9 cellular contexts compared by ENCODE assay signal in genomic region chr17:48002920-48003685, GRCh38. TPM values are rescaled to one million over a fixed set of nuclear protein-coding genes. Genes with fewer than 3 reads are reported as not detected.
DNase-seq lines count a peak whose midpoint lies in the region; TF ChIP-seq lines count a peak whose summit lies in the region.
"Had no signal": no experiment of that assay in that cellular context is flagged by ENCODE, and none has a peak within 500 bp of the region (broad histone marks: within the 10 kb centered on the region; RNA-seq: fewer than 3 reads in every experiment).

No MANE protein-coding gene starts in this region.

- no peaks in the 10 kb centered on the region for H3K9me3 Mint-ChIP-seq in chondrocyte (ENCODE audit: low read depth)
- H3K9me3 Mint-ChIP-seq: central memory CD8-positive, alpha-beta T cell had no signal

- H3K4me3 ChIP-seq in coronary artery: no peak overlapping the region

- H3K27ac ChIP-seq in coronary artery: peak overlapping the region in 1 of 2 donors; percentile 60

- H3K4me3 Mint-ChIP-seq in chondrocyte (ENCODE audit: unreplicated experiment): no peak overlapping the region
- H3K4me3 Mint-ChIP-seq: central memory CD8-positive, alpha-beta T cell had no signal

- H3K36me3 Mint-ChIP-seq in chondrocyte (ENCODE audit: low read depth): no peaks in the 10 kb centered on the region

- TF ChIP-seq CTCF in chondrocyte (IDR thresholded peaks at IDR 0.05) (peak; percentile 8), coronary artery (IDR thresholded peaks at IDR 0.05) (no peak)

- peak; percentile 27 for DNase-seq in ELF-1 (ENCODE audit: low read depth, low spot score)
- peak; percentile 84 for DNase-seq in NCI-H2227 (lab: John Stamatoyannopoulos, UW; ENCODE audit: unreplicated experiment)
- DNase-seq in chondrocyte (ENCODE audit: low spot score): no peak
- peak in 36 of 56 donors; percentile 15 to 83 (median 54) for DNase-seq in nucleus accumbens (lab: John Stamatoyannopoulos, UW)
- no peak for DNase-seq in coronary artery (ENCODE audit: low spot score)
- DNase-seq in SIG-M5 (lab: John Stamatoyannopoulos, UW): no peak
- DNase-seq in medulla oblongata (ENCODE audit: extremely low spot score): no peak
- DNase-seq in posterior cingulate gyrus: no peak

- H3K27me3 Mint-ChIP-seq in chondrocyte (ENCODE audit: low read depth): no peaks in the 10 kb centered on the region

- H3K27ac Mint-ChIP-seq in chondrocyte (ENCODE audit: unreplicated experiment): peak overlapping the region; percentile 89

- intact Hi-C loops in posterior cingulate gyrus (cut with DNase I): no loop called here

- peaks cover 26% of the 10 kb centered on the region for H3K4me1 Mint-ChIP-seq in chondrocyte (ENCODE audit: low read depth)
- H3K4me1 Mint-ChIP-seq: central memory CD8-positive, alpha-beta T cell had no signal

RNA-seq across cellular contexts. Expression of gene CDK5RAP3, which starts 32.2 kb away (rescaled TPM):
- total RNA-seq in chondrocyte: 99.2 to 123 TPM (median 105 TPM) in 3 replicates

RNA-seq across cellular contexts. Expression of gene COPZ2, which starts 34.5 kb away (rescaled TPM):
- 157 to 228 TPM (median 219 TPM) in 3 replicates for total RNA-seq in chondrocyte

RNA-seq across cellular contexts. Expression of gene NFE2L1, which starts 45.1 kb away (rescaled TPM):
- total RNA-seq in chondrocyte: 290 to 445 TPM (median 444 TPM) in 3 replicates

RNA-seq across cellular contexts. Expression of gene PRR15L, which starts 45.4 kb away (rescaled TPM):
- not detected in 3 replicates for total RNA-seq in chondrocyte

Comparison
In these comparisons a context has a peak if more than half of its experiments do, and no peak if none do; other contexts are left out.
1. DNase-seq: peak in ELF-1 (single experiment), NCI-H2227 (single experiment) and nucleus accumbens (36 of 56); none in chondrocyte (single experiment), coronary artery (single experiment), SIG-M5 (single experiment), medulla oblongata (single experiment) and posterior cingulate gyrus (0 of 10).